In genomic region chr5:126531543-126532120, GRCh38 we compare ENCODE assay signal across 13 cellular contexts.
DNase-seq lines count a peak whose midpoint lies in the region; ATAC-seq and TF ChIP-seq lines count a peak whose summit lies in the region.
"Had no signal": no experiment of that assay in that cellular context is flagged by ENCODE, and none has a peak within 500 bp of the region (broad histone marks: within the 10 kb centered on the region; RNA-seq: fewer than 3 reads in every experiment).

No MANE protein-coding gene starts in this region.

- H3K27me3 ChIP-seq in Peyer's patch (no peaks in the 10 kb centered on the region), thyroid gland (no peaks in the 10 kb centered on the region)
- H3K27me3 ChIP-seq: left lung had no signal

- DNase-seq in Peyer's patch (no peak), choroid plexus epithelial cell (ENCODE audit: low read depth) (peak; percentile 47), middle frontal gyrus (ENCODE audit: extremely low spot score, low spot score) (peak; percentile 46), thyroid gland (no peak), DMS114 treated with DMSO at 0.1 percent for 48 hours (lab: John Stamatoyannopoulos, UW; ENCODE audit: unreplicated experiment) (no peak)
- DNase-seq in stimulated activated naive CD4-positive, alpha-beta T cell (lab: John Stamatoyannopoulos, UW), result no peak
- DNase-seq: activated CD8-positive, alpha-beta T cell treated with anti-CD3 and anti-CD28 coated beads, Interleukin-2, amount 10 ng/mL, durations not matched to agents 7 days and 5 days; activated naive CD8-positive, alpha-beta T cell treated with anti-CD3 and anti-CD28 coated beads, Interleukin-2, amount 10 ng/mL, durations not matched to agents 7 days and 5 days; left lung; NCI-H2081; stimulated activated CD4-positive, alpha-beta T cell treated with anti-CD3 and anti-CD28 coated beads, Interleukin-15, amount 100 ng/mL, for 24 hours had no signal

- H3K4me1 ChIP-seq in Peyer's patch (peaks cover 0 to 8% (median 0%) of the 10 kb centered on the region in 4 donors), thyroid gland (peaks cover 24 to 26% of the 10 kb centered on the region in 2 donors)

- H3K27ac ChIP-seq in Peyer's patch, result peak overlapping the region in 3 of 4 donors; percentile 22 to 54 (median 26)
- peak overlapping the region; percentile 55 to 92 (median 81) for H3K27ac ChIP-seq in thyroid gland
- H3K27ac ChIP-seq: left lung, SK-N-MC had no signal

- 35 to 41% methylated on average over 4 of the region's 4 CpGs for WGBS in thyroid gland, 2 donors

- H3K36me3 ChIP-seq in Peyer's patch (no peaks in the 10 kb centered on the region), thyroid gland (no peaks in the 10 kb centered on the region)
- H3K36me3 ChIP-seq: left lung had no signal

- TF ChIP-seq POLR2A in Peyer's patch (IDR thresholded peaks at IDR 0.05), result no peak
- TF ChIP-seq POLR2A in thyroid gland (IDR thresholded peaks at IDR 0.05), result peak in 1 of 2 donors; percentile 5

- no peak for TF ChIP-seq CTCF in Peyer's patch (IDR thresholded peaks at IDR 0.05)
- no peak for TF ChIP-seq CTCF in choroid plexus epithelial cell (conservative IDR thresholded peaks at IDR 0.05; ENCODE audit: low read depth, low read length)
- TF ChIP-seq CTCF in thyroid gland (IDR thresholded peaks at IDR 0.05), result no peak

- ATAC-seq in GM21515 (IDR thresholded peaks at IDR 0.05; ENCODE audit: unreplicated experiment), result no peak
- ATAC-seq: activated CD8-positive, alpha-beta T cell treated with anti-CD3 and anti-CD28 coated beads, Interleukin-2, amount 10 ng/mL, durations not matched to agents 7 days and 5 days; left lung had no signal

- H3K9me3 ChIP-seq in Peyer's patch (no peaks in the 10 kb centered on the region), thyroid gland (no peaks in the 10 kb centered on the region)
- H3K9me3 ChIP-seq: left lung had no signal

- H3K4me3 ChIP-seq in Peyer's patch, result no peak overlapping the region
- no peak overlapping the region for H3K4me3 ChIP-seq in choroid plexus epithelial cell (ENCODE audit: low read depth, low read length)
- no peak overlapping the region for H3K4me3 ChIP-seq in thyroid gland (replicated peaks in 1 of 3)
- H3K4me3 ChIP-seq: left lung, SK-N-MC had no signal

- intact Hi-C loops in thyroid gland (cut with DNase I), result no loop called here

Comparison
In these comparisons a context has a peak if more than half of its experiments do, and no peak if none do; other contexts are left out.
1. DNase-seq: peak in choroid plexus epithelial cell (single experiment) and middle frontal gyrus (single experiment); none in Peyer's patch (0 of 3), thyroid gland (0 of 2), DMS114 treated with DMSO at 0.1 percent for 48 hours (single experiment) and stimulated activated naive CD4-positive, alpha-beta T cell (0 of 6).